ENCODE assay signal across 10 cellular contexts in genomic region chr2:224882291-224883171, GRCh38.
DNase-seq lines count a peak whose midpoint lies in the region; ATAC-seq and TF ChIP-seq lines count a peak whose summit lies in the region.
"Had no signal": no experiment of that assay in that cellular context is flagged by ENCODE, and none has a peak within 500 bp of the region (broad histone marks: within the 10 kb centered on the region; RNA-seq: fewer than 3 reads in every experiment).

No MANE protein-coding gene starts in this region.

- TF ChIP-seq CTCF in A673 (conservative IDR thresholded peaks at IDR 0.05; ENCODE audit: low read depth, low read length), result no peak
- no peak for TF ChIP-seq CTCF in foreskin fibroblast (IDR thresholded peaks at IDR 0.05; ENCODE audit: low read depth, low read length)

- DNase-seq in A673 (ENCODE audit: low spot score), result peak; percentile 14
- DNase-seq in SIG-M5 (lab: John Stamatoyannopoulos, UW), result peak; percentile 50
- peak; percentile 86 to 94 for DNase-seq in foreskin fibroblast
- DNase-seq in iPS-NIHi7 (ENCODE audit: extremely low spot score), result no peak
- no peak for DNase-seq in COLO668 (lab: John Stamatoyannopoulos, UW; ENCODE audit: unreplicated experiment)
- DNase-seq: left cardiac atrium, NCI-H774 had no signal

- H3K4me1 ChIP-seq in A673 (ENCODE audit: insufficient read depth, low read length, poor library complexity, severe bottlenecking), result peaks cover 4% of the 10 kb centered on the region

- POLR2A ChIA-PET in A673 (lab: Charles Lee; ENCODE audit: low non-redundant PET), result no interaction called here

- no TSS peak for BruUV-seq in A673 (replicated peaks; lab: Mats Ljungman, UMichigan)

- peak; percentile 39 for ATAC-seq in GM18861 (IDR thresholded peaks at IDR 0.05; ENCODE audit: unreplicated experiment)
- no peak for ATAC-seq in HG02588 (IDR thresholded peaks at IDR 0.05; ENCODE audit: unreplicated experiment)
- ATAC-seq in GM21381 (IDR thresholded peaks at IDR 0.05; ENCODE audit: unreplicated experiment), result no peak

- intact Hi-C loops in A673 (cut with micrococcal nuclease; ENCODE audit: unreplicated experiment), result no loop called here

- H3K36me3 ChIP-seq in A673 (ENCODE audit: insufficient read depth, low read length, poor library complexity, severe bottlenecking), result no peaks in the 10 kb centered on the region

- no peak overlapping the region for H3K4me3 ChIP-seq in A673 (ENCODE audit: low read depth, low read length, poor library complexity, severe bottlenecking)
- H3K4me3 ChIP-seq in foreskin fibroblast (ENCODE audit: low read depth in 1 of 2, low read length in 2 of 2), result no peak overlapping the region

- H3K27me3 ChIP-seq in A673 (replicated peaks; ENCODE audit: insufficient read depth, low read depth, low read length, poor library complexity), result no peaks in the 10 kb centered on the region

- no peak overlapping the region for H3K27ac ChIP-seq in A673 (ENCODE audit: low read depth, low read length, poor library complexity, severe bottlenecking)

- H3K9me3 ChIP-seq in A673 (ENCODE audit: low read depth, low read length, poor library complexity, severe bottlenecking), result no peaks in the 10 kb centered on the region

- CTCF ChIA-PET in A673 (lab: Charles Lee), result no interaction called here

Comparison
In these comparisons a context has a peak if more than half of its experiments do, and no peak if none do; other contexts are left out.
1. DNase-seq: peak in A673 (single experiment), SIG-M5 (single experiment) and foreskin fibroblast (2 of 2); none in iPS-NIHi7 (single experiment) and COLO668 (single experiment).